In genomic region chr13:113112893-113113845, GRCh38 we compare ENCODE assay signal across 1 cellular context.
TF ChIP-seq lines count a peak whose summit lies in the region.

No MANE protein-coding gene starts in this region.

TF ChIP-seq in HepG2, 621 proteins besides CTCF, POLR2A, EP300 and RAD21:
- TF ChIP-seq MAF1 (CRISPR knock-in tag; IDR thresholded peaks at IDR 0.05; ENCODE audit: borderline replicate concordance) (no peak), HOXA9 (CRISPR knock-in tag; IDR thresholded peaks at IDR 0.05; ENCODE audit: borderline replicate concordance) (0 out of 2 replicates have a peak, but pooled peaks have one; percentile 55), ZNF407 (CRISPR knock-in tag; IDR thresholded peaks at IDR 0.05; ENCODE audit: not compliant biosample characterization) (no peak), HNF4A (CRISPR knock-in tag; IDR thresholded peaks at IDR 0.05) (peak; percentile 60), AGO1 (IDR thresholded peaks at IDR 0.05; ENCODE audit: low read depth, low read length, poor library complexity, severe bottlenecking) (peak; percentile 20), ZNF567 (CRISPR knock-in tag; IDR thresholded peaks at IDR 0.05; ENCODE audit: borderline replicate concordance) (0 out of 2 replicates have a peak, but pooled peaks have one; percentile 29), MYC (CRISPR knock-in tag; IDR thresholded peaks at IDR 0.05; ENCODE audit: borderline replicate concordance) (no peak), AKAP8 (CRISPR knock-in tag; IDR thresholded peaks at IDR 0.05) (peak; percentile 68; the same call in 1 of the 2 replicates)
